Comparison of ENCODE assay signal across 16 cellular contexts in genomic region chr7:132425920-132426319, GRCh38.
"Had no signal": no experiment of that assay in that cellular context is flagged by ENCODE, and none has a peak within 500 bp of the region (broad histone marks: within the 10 kb centered on the region; RNA-seq: fewer than 3 reads in every experiment).

No MANE protein-coding gene starts in this region.

- DNase-seq: activated CD4-positive, CD25-positive, alpha-beta regulatory T cell; activated CD8-positive, alpha-beta memory T cell treated with anti-CD3 and anti-CD28 coated beads, Interleukin-2, amount 10 ng/mL, durations not matched to agents 7 days and 5 days; activated gamma-delta T cell; activated naive CD8-positive, alpha-beta T cell treated with anti-CD3 and anti-CD28 coated beads, Interleukin-2, amount 50 U/mL, for 24 hours; activated T-cell treated with anti-CD3 and anti-CD28 coated beads, Interleukin-2, amount 50 U/mL, for 4 hours; colonic mucosa; gastrocnemius medialis; heart right ventricle; left ventricle myocardium inferior; stimulated activated CD4-positive, alpha-beta T cell treated with anti-CD3 and anti-CD28 coated beads, Interleukin-4, amount 100 ng/mL, for 1 hour; stimulated activated CD8-positive, alpha-beta memory T cell treated with anti-CD3 and anti-CD28 coated beads, Interleukin-4, amount 100 ng/mL, for 48 hours; T-helper 2 cell had no signal

- H3K36me3 ChIP-seq: colonic mucosa, gastrocnemius medialis, heart right ventricle, left ventricle myocardium inferior, vagina had no signal

- H3K4me3 Mint-ChIP-seq: activated CD8-positive, alpha-beta memory T cell treated with anti-CD3 and anti-CD28 coated beads, Interleukin-2, amount 10 ng/mL, durations not matched to agents 7 days and 5 days; activated naive CD8-positive, alpha-beta T cell treated with anti-CD3 and anti-CD28 coated beads, Interleukin-2, amount 50 U/mL, for 24 hours; activated T-cell treated with anti-CD3 and anti-CD28 coated beads, Interleukin-2, amount 50 U/mL, for 4 hours; stimulated activated naive CD8-positive, alpha-beta T cell treated with anti-CD3 and anti-CD28 coated beads, Interleukin-15, Interleukin-2, amounts not matched to agents 100 ng/mL and 50 ng/mL, for 24 hours had no signal

- FAIRE-seq: keratinocyte, TTC549 had no signal

- H3K27me3 ChIP-seq: colonic mucosa, gastrocnemius medialis, heart right ventricle, vagina had no signal

- H3K27ac ChIP-seq: colonic mucosa, gastrocnemius medialis, heart right ventricle, left ventricle myocardium inferior, vagina had no signal

- H3K4me3 ChIP-seq: colonic mucosa, gastrocnemius medialis, heart right ventricle, left ventricle myocardium inferior, vagina had no signal

- H3K4me1 ChIP-seq: vagina had no signal

- H3K9me3 ChIP-seq: colonic mucosa, gastrocnemius medialis, left ventricle myocardium inferior, vagina had no signal

- H3K27me3 Mint-ChIP-seq: activated naive CD8-positive, alpha-beta T cell treated with anti-CD3 and anti-CD28 coated beads, Interleukin-2, amount 50 U/mL, for 24 hours; stimulated activated naive CD8-positive, alpha-beta T cell treated with anti-CD3 and anti-CD28 coated beads, Interleukin-15, Interleukin-2, amounts not matched to agents 100 ng/mL and 50 ng/mL, for 24 hours had no signal

- ATAC-seq: activated CD8-positive, alpha-beta memory T cell treated with anti-CD3 and anti-CD28 coated beads, Interleukin-2, amount 10 ng/mL, durations not matched to agents 7 days and 5 days; activated naive CD8-positive, alpha-beta T cell treated with anti-CD3 and anti-CD28 coated beads, Interleukin-2, amount 50 U/mL, for 24 hours; activated T-cell treated with anti-CD3 and anti-CD28 coated beads, Interleukin-2, amount 50 U/mL, for 4 hours; gastrocnemius medialis; heart right ventricle had no signal

- H3K27ac Mint-ChIP-seq: activated CD8-positive, alpha-beta memory T cell treated with anti-CD3 and anti-CD28 coated beads, Interleukin-2, amount 10 ng/mL, durations not matched to agents 7 days and 5 days; activated naive CD8-positive, alpha-beta T cell treated with anti-CD3 and anti-CD28 coated beads, Interleukin-2, amount 50 U/mL, for 24 hours; stimulated activated naive CD8-positive, alpha-beta T cell treated with anti-CD3 and anti-CD28 coated beads, Interleukin-15, Interleukin-2, amounts not matched to agents 100 ng/mL and 50 ng/mL, for 24 hours had no signal
